In the genomic region with DNA sequence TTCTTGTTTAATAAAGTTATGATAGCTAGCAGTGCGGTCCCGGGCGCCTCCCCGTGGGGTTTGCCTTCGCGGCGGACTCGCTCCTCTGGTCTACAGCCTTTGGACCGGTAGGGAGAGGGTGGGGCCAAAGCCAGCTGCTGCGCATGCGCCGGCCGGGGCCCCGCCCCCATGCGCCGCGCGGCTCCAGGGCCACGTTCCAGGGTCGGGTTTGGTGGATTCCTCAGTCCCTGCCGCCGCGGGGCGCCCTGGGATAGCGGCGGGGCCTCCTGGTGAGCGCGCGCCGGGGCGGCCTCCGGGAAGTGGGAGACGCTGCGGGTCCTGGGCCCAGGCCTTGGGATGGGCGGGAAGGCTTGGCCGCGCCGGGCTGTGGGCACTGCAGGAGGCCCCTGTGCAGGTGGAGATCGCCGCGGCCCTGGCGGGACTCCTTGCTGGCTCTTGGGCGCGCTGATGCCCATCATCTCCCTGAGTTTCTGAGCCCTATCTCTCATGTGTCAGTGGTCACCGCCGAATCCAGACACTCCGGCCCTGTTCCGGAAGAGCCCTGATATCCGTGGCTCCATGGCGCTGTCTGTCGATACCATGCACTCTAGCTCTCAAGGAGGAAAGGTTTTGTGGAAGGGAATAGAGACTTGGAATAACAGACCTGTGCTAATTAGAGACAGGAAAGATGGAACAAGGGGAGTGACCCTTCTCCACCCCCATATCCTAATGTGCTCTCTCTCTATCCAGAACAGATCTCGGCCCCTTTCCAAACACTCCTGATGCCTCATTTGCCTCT, we compare ENCODE assay signal across 1 cellular context.
TF ChIP-seq lines count a peak whose summit lies in the region.

VARS2 (plus strand) TSS at position 163 of the 778 bp plus-strand sequence; CDS start at position 762, 599 bp downstream.

TF ChIP-seq in HepG2, 621 proteins besides CTCF, POLR2A, EP300 and RAD21 (continued from another document and continues in another):
- TF ChIP-seq ZHX2 (IDR thresholded peaks at IDR 0.05; ENCODE audit: low read depth), result peak; percentile 4; the same call in 1 of the 2 replicates
- TF ChIP-seq ZHX2 (CRISPR knock-in tag; IDR thresholded peaks at IDR 0.05; ENCODE audit: borderline replicate concordance), result peak; percentile 98
- TF ChIP-seq YY1 (IDR thresholded peaks at IDR 0.05; ENCODE audit: insufficient read depth, insufficient replicate concordance, low read depth, low read length), result peak; percentile 78
- no peak for TF ChIP-seq TRIM24 (CRISPR knock-in tag; IDR thresholded peaks at IDR 0.05)
- TF ChIP-seq ZNF768 (CRISPR knock-in tag; IDR thresholded peaks at IDR 0.05), result peak; percentile 89
- peak; percentile 46; the same call in 1 of the 2 replicates for TF ChIP-seq FIP1L1 (IDR thresholded peaks at IDR 0.05; ENCODE audit: borderline replicate concordance, insufficient read depth, low read depth, low read length)
- peak; percentile 94; the same call in 1 of the 2 replicates for TF ChIP-seq ZNF557 (CRISPR knock-in tag; IDR thresholded peaks at IDR 0.05)
- TF ChIP-seq ZNF33A (CRISPR knock-in tag; IDR thresholded peaks at IDR 0.05; ENCODE audit: borderline replicate concordance), result no peak; the same call in 1 of the 2 replicates
- TF ChIP-seq, protein P1, sequence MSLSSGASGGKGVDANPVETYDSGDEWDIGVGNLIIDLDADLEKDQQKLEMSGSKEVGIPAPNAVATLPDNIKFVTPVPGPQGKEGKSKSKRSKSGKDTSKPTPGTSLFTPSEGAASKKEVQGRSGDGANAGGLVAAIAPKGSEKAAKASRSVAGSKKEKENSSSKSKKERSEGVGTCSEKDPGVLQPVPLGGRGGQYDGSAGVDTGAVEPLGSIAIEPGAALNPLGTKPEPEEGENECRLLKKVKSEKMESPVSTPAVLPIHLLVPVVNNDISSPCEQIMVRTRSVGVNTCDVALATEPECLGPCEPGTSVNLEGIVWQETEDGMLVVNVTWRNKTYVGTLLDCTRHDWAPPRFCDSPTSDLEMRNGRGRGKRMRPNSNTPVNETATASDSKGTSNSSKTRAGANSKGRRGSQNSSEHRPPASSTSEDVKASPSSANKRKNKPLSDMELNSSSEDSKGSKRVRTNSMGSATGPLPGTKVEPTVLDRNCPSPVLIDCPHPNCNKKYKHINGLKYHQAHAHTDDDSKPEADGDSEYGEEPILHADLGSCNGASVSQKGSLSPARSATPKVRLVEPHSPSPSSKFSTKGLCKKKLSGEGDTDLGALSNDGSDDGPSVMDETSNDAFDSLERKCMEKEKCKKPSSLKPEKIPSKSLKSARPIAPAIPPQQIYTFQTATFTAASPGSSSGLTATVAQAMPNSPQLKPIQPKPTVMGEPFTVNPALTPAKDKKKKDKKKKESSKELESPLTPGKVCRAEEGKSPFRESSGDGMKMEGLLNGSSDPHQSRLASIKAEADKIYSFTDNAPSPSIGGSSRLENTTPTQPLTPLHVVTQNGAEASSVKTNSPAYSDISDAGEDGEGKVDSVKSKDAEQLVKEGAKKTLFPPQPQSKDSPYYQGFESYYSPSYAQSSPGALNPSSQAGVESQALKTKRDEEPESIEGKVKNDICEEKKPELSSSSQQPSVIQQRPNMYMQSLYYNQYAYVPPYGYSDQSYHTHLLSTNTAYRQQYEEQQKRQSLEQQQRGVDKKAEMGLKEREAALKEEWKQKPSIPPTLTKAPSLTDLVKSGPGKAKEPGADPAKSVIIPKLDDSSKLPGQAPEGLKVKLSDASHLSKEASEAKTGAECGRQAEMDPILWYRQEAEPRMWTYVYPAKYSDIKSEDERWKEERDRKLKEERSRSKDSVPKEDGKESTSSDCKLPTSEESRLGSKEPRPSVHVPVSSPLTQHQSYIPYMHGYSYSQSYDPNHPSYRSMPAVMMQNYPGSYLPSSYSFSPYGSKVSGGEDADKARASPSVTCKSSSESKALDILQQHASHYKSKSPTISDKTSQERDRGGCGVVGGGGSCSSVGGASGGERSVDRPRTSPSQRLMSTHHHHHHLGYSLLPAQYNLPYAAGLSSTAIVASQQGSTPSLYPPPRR (CRISPR knock-in tag; IDR thresholded peaks at IDR 0.05; ENCODE audit: borderline replicate concordance), result peak; percentile 50
- peak; percentile 84 for TF ChIP-seq CBX1 (IDR thresholded peaks at IDR 0.05; ENCODE audit: low read depth)
- TF ChIP-seq ZNF749 (CRISPR knock-in tag; IDR thresholded peaks at IDR 0.05; ENCODE audit: borderline replicate concordance), result peak; percentile 76; the same call in 1 of the 2 replicates
- TF ChIP-seq TAF15 (IDR thresholded peaks at IDR 0.05; ENCODE audit: low read depth, low read length, poor library complexity, severe bottlenecking), result peak; percentile 32
- peak; percentile 90; the same call in 1 of the 2 replicates for TF ChIP-seq IKZF5 (CRISPR knock-in tag; IDR thresholded peaks at IDR 0.05)
- 0 out of 2 replicates have a peak, but pooled peaks have one; percentile 52 for TF ChIP-seq KLF9 (CRISPR knock-in tag; IDR thresholded peaks at IDR 0.05; ENCODE audit: low read depth)
- peak; percentile 40; the same call in 1 of the 2 replicates for TF ChIP-seq SNAPC2 (CRISPR knock-in tag; IDR thresholded peaks at IDR 0.05)
- TF ChIP-seq, protein P2, sequence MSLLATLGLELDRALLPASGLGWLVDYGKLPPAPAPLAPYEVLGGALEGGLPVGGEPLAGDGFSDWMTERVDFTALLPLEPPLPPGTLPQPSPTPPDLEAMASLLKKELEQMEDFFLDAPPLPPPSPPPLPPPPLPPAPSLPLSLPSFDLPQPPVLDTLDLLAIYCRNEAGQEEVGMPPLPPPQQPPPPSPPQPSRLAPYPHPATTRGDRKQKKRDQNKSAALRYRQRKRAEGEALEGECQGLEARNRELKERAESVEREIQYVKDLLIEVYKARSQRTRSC (CRISPR knock-in tag; IDR thresholded peaks at IDR 0.05; ENCODE audit: low read depth), result 0 out of 2 replicates have a peak, but pooled peaks have one; percentile 72
- no peak for TF ChIP-seq DDIT3 (CRISPR knock-in tag; IDR thresholded peaks at IDR 0.05)
- TF ChIP-seq, protein P3, sequence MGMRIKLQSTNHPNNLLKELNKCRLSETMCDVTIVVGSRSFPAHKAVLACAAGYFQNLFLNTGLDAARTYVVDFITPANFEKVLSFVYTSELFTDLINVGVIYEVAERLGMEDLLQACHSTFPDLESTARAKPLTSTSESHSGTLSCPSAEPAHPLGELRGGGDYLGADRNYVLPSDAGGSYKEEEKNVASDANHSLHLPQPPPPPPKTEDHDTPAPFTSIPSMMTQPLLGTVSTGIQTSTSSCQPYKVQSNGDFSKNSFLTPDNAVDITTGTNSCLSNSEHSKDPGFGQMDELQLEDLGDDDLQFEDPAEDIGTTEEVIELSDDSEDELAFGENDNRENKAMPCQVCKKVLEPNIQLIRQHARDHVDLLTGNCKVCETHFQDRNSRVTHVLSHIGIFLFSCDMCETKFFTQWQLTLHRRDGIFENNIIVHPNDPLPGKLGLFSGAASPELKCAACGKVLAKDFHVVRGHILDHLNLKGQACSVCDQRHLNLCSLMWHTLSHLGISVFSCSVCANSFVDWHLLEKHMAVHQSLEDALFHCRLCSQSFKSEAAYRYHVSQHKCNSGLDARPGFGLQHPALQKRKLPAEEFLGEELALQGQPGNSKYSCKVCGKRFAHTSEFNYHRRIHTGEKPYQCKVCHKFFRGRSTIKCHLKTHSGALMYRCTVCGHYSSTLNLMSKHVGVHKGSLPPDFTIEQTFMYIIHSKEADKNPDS (CRISPR knock-in tag; IDR thresholded peaks at IDR 0.05), result peak; percentile 82
- TF ChIP-seq HMG20B (CRISPR knock-in tag; conservative IDR thresholded peaks at IDR 0.05), result peak; percentile 42
- TF ChIP-seq ZFP36L2 (CRISPR knock-in tag; IDR thresholded peaks at IDR 0.05), result peak; percentile 55; the same call in 1 of the 2 replicates
- no peak for TF ChIP-seq ZNF496 (CRISPR knock-in tag; IDR thresholded peaks at IDR 0.05; ENCODE audit: insufficient replicate concordance)
- TF ChIP-seq ZNF510 (CRISPR knock-in tag; IDR thresholded peaks at IDR 0.05; ENCODE audit: low read depth), result peak; percentile 62; the same call in 1 of the 2 replicates
- TF ChIP-seq, protein P4, sequence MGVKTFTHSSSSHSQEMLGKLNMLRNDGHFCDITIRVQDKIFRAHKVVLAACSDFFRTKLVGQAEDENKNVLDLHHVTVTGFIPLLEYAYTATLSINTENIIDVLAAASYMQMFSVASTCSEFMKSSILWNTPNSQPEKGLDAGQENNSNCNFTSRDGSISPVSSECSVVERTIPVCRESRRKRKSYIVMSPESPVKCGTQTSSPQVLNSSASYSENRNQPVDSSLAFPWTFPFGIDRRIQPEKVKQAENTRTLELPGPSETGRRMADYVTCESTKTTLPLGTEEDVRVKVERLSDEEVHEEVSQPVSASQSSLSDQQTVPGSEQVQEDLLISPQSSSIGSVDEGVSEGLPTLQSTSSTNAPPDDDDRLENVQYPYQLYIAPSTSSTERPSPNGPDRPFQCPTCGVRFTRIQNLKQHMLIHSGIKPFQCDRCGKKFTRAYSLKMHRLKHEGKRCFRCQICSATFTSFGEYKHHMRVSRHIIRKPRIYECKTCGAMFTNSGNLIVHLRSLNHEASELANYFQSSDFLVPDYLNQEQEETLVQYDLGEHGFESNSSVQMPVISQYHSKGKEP (CRISPR knock-in tag; IDR thresholded peaks at IDR 0.05), result peak; percentile 89
- peak; percentile 95 for TF ChIP-seq ZNF781 (CRISPR knock-in tag; IDR thresholded peaks at IDR 0.05; ENCODE audit: borderline replicate concordance, not compliant biosample characterization)
- 0 out of 2 replicates have a peak, but pooled peaks have one; percentile 61 for TF ChIP-seq MEIS1 (CRISPR knock-in tag; IDR thresholded peaks at IDR 0.05; ENCODE audit: borderline replicate concordance)
- peak; percentile 84 for TF ChIP-seq PHF5A (CRISPR knock-in tag; IDR thresholded peaks at IDR 0.05; ENCODE audit: low read depth, unreplicated experiment)
- TF ChIP-seq KLF12 (CRISPR knock-in tag; IDR thresholded peaks at IDR 0.05; ENCODE audit: borderline replicate concordance), result peak; percentile 87
- TF ChIP-seq SATB2 (CRISPR knock-in tag; IDR thresholded peaks at IDR 0.05), result peak; percentile 66; the same call in 1 of the 2 replicates
- TF ChIP-seq, protein P5, sequence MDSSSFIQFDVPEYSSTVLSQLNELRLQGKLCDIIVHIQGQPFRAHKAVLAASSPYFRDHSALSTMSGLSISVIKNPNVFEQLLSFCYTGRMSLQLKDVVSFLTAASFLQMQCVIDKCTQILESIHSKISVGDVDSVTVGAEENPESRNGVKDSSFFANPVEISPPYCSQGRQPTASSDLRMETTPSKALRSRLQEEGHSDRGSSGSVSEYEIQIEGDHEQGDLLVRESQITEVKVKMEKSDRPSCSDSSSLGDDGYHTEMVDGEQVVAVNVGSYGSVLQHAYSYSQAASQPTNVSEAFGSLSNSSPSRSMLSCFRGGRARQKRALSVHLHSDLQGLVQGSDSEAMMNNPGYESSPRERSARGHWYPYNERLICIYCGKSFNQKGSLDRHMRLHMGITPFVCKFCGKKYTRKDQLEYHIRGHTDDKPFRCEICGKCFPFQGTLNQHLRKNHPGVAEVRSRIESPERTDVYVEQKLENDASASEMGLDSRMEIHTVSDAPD (CRISPR knock-in tag; IDR thresholded peaks at IDR 0.05), result peak; percentile 96
- TF ChIP-seq PPARG (CRISPR knock-in tag; conservative IDR thresholded peaks at IDR 0.05), result peak; percentile 73
- peak; percentile 69 for TF ChIP-seq ZNF276 (CRISPR knock-in tag; IDR thresholded peaks at IDR 0.05; ENCODE audit: low read depth)
